ENCODE assay signal across 13 cellular contexts in genomic region chr7:99314504-99314903, GRCh38. TPM values are rescaled to one million over a fixed set of nuclear protein-coding genes. Genes with fewer than 3 reads are reported as not detected.
A peak's percentile ranks its signal among the peaks of the same experiment; 100 is the strongest.
DNase-seq lines count a peak whose midpoint lies in the region; ATAC-seq and TF ChIP-seq lines count a peak whose summit lies in the region.
"Had no signal": no experiment of that assay in that cellular context is flagged by ENCODE, and none has a peak within 500 bp of the region (broad histone marks: within the 10 kb centered on the region; RNA-seq: fewer than 3 reads in every experiment).

No MANE protein-coding gene starts in this region.

- no peak overlapping the region for H3K27ac ChIP-seq in HEK293 (ENCODE audit: extremely low read depth, low read depth, low read length)
- H3K27ac ChIP-seq: upper lobe of left lung had no signal

- no peak overlapping the region for H3K4me3 ChIP-seq in HEK293 (ENCODE audit: low read depth, low read length)
- H3K4me3 ChIP-seq: upper lobe of left lung had no signal

- no peaks in the 10 kb centered on the region for H3K4me1 ChIP-seq in HEK293 (ENCODE audit: control insufficient read depth, insufficient read depth, low read length)

- DNase-seq in NCI-H2171 treated with DMSO at 0.1 percent for 48 hours (lab: John Stamatoyannopoulos, UW): peak; percentile 30
- no peak for DNase-seq in NCI-H2171 (lab: John Stamatoyannopoulos, UW)
- DNase-seq in activated naive CD4-positive, alpha-beta T cell treated with anti-CD3 and anti-CD28 coated beads, Interleukin-2, amount 50 U/mL, for 72 hours (ENCODE audit: low spot score in 2 of 2): peak in 1 of 2 donors; percentile 53
- peak; percentile 59 for DNase-seq in stimulated activated CD4-positive, alpha-beta T cell treated with anti-CD3 and anti-CD28 coated beads, Interleukin-1b, Interleukin-23, amount 100 ng/mL, for 48 hours
- DNase-seq in amygdala (lab: John Stamatoyannopoulos, UW): no peak
- DNase-seq in NCI-H1092 treated with DMSO at 0.1 percent for 48 hours (lab: John Stamatoyannopoulos, UW): no peak
- DNase-seq: effector CD4-positive, alpha-beta T cell; EL; upper lobe of left lung had no signal

- H3K36me3 ChIP-seq in HEK293 (ENCODE audit: control insufficient read depth in 2 of 2, insufficient read depth in 1 of 2, low read length in 2 of 2): no peaks in the 10 kb centered on the region
- H3K36me3 ChIP-seq: upper lobe of left lung had no signal

- 0 out of 2 replicates have a peak, but pooled peaks have one; percentile 17 for TF ChIP-seq CTCF in HEK293 (tag by site-specific recombination; IDR thresholded peaks at IDR 0.05)

- ATAC-seq in activated naive CD4-positive, alpha-beta T cell treated with anti-CD3 and anti-CD28 coated beads, Interleukin-2, amount 50 U/mL, for 72 hours: peak; percentile 87 to 95
- ATAC-seq in GM21786 (IDR thresholded peaks at IDR 0.05; ENCODE audit: unreplicated experiment): no peak

- CTCF ChIA-PET in HEK293 (lab: Yijun Ruan, JAX): interaction anchor here (0.6 to 2.9 kb wide), 3 partner anchors 15 to 287 kb away, joined by 3 to 12 read pairs (median 3); no protein-coding TSS in a partner anchor

- no peak overlapping the region for H3K27ac Mint-ChIP-seq in activated naive CD4-positive, alpha-beta T cell treated with anti-CD3 and anti-CD28 coated beads, Interleukin-2, amount 50 U/mL, for 72 hours

- H3K9me3 Mint-ChIP-seq in activated naive CD4-positive, alpha-beta T cell treated with anti-CD3 and anti-CD28 coated beads, Interleukin-2, amount 50 U/mL, for 72 hours: no peaks in the 10 kb centered on the region

- no peaks in the 10 kb centered on the region for H3K9me3 ChIP-seq in HEK293 (ENCODE audit: control insufficient read depth, insufficient read depth, low read depth, low read length)

- POLR2A ChIA-PET in HEK293 (lab: Yijun Ruan, JAX): interaction anchor here (1.4 kb wide), 1 partner anchor 11 kb away, joined by 4 read pairs; the partner anchor contains the start of gene ARPC1A

- no peaks in the 10 kb centered on the region for H3K36me3 Mint-ChIP-seq in activated naive CD4-positive, alpha-beta T cell treated with anti-CD3 and anti-CD28 coated beads, Interleukin-2, amount 50 U/mL, for 72 hours

TF ChIP-seq in HEK293, 187 proteins besides CTCF, POLR2A, EP300 and RAD21:
- peak; percentile 94 for TF ChIP-seq ZFHX2 (tag by site-specific recombination; conservative IDR thresholded peaks at IDR 0.05)
- TF ChIP-seq ZNF530 (tag by site-specific recombination; IDR thresholded peaks at IDR 0.05; ENCODE audit: low read depth): no peak
- no peak for TF ChIP-seq ZNF600 (tag by site-specific recombination; IDR thresholded peaks at IDR 0.05)
- no peak for TF ChIP-seq ZNF140 (tag by site-specific recombination; IDR thresholded peaks at IDR 0.05)
- TF ChIP-seq HOXC10 (CRISPR knock-in tag; IDR thresholded peaks at IDR 0.05): no peak
- TF ChIP-seq SP3 (tag by site-specific recombination; IDR thresholded peaks at IDR 0.05): no peak
- no peak for TF ChIP-seq ZNF670 (tag by site-specific recombination; IDR thresholded peaks at IDR 0.05; ENCODE audit: low read depth)
- no peak for TF ChIP-seq BCL6B (tag by site-specific recombination; IDR thresholded peaks at IDR 0.05)
- TF ChIP-seq KLF1 (tag by site-specific recombination; IDR thresholded peaks at IDR 0.05): peak; percentile 80
- TF ChIP-seq ZNF791 (tag by site-specific recombination; IDR thresholded peaks at IDR 0.05): no peak
- TF ChIP-seq ZNF423 (tag by site-specific recombination; IDR thresholded peaks at IDR 0.05): no peak
- TF ChIP-seq ZNF777 (tag by site-specific recombination; IDR thresholded peaks at IDR 0.05; ENCODE audit: borderline replicate concordance): no peak
- no peak for TF ChIP-seq ZNF529 (tag by site-specific recombination; IDR thresholded peaks at IDR 0.05; ENCODE audit: insufficient replicate concordance)
- TF ChIP-seq ZNF366 (tag by site-specific recombination; conservative IDR thresholded peaks at IDR 0.05): no peak
- no peak for TF ChIP-seq ZBTB1 (tag by site-specific recombination; IDR thresholded peaks at IDR 0.05)
- no peak for TF ChIP-seq ZBTB6 (tag by site-specific recombination; IDR thresholded peaks at IDR 0.05)
- no peak for TF ChIP-seq OSR2 (tag by site-specific recombination; IDR thresholded peaks at IDR 0.05)
- no peak for TF ChIP-seq SP2 (tag by site-specific recombination; IDR thresholded peaks at IDR 0.05)
- TF ChIP-seq KLF17 (tag by site-specific recombination; IDR thresholded peaks at IDR 0.05): no peak
- no peak for TF ChIP-seq ZNF37A (tag by site-specific recombination; IDR thresholded peaks at IDR 0.05)
- TF ChIP-seq EGR2 (tag by site-specific recombination; IDR thresholded peaks at IDR 0.05; ENCODE audit: low read depth): peak; percentile 97

RNA-seq across cellular contexts. Expression of gene ARPC1A, which starts 11.2 kb away (rescaled TPM):
- total RNA-seq in activated naive CD4-positive, alpha-beta T cell treated with anti-CD3 and anti-CD28 coated beads, Interleukin-2, amount 50 U/mL, for 72 hours: 10 to 100 TPM; 43.5 to 57.2 TPM

RNA-seq across cellular contexts. Expression of gene MYH16, which starts 41.9 kb away (rescaled TPM):
- under 1 TPM in 1 of 2 donors, not detected in 1; 0.11 TPM for total RNA-seq in activated naive CD4-positive, alpha-beta T cell treated with anti-CD3 and anti-CD28 coated beads, Interleukin-2, amount 50 U/mL, for 72 hours
- total RNA-seq: myocyte; T-helper 2 cell treated with Interferon-gamma antibody and Interleukin-4, amounts not matched to agents 100 ng/mL and 5 ng/mL, for 36 hours had no signal

Comparison
In these comparisons a context has a peak if more than half of its experiments do, and no peak if none do; other contexts are left out.
1. DNase-seq: peak in NCI-H2171 treated with DMSO at 0.1 percent for 48 hours (single experiment) and stimulated activated CD4-positive, alpha-beta T cell treated with anti-CD3 and anti-CD28 coated beads, Interleukin-1b, Interleukin-23, amount 100 ng/mL, for 48 hours (single experiment); none in NCI-H2171 (single experiment), amygdala (0 of 56) and NCI-H1092 treated with DMSO at 0.1 percent for 48 hours (single experiment).